ENCODE assay signal across 1 cellular context in genomic region chr19:583198-583967, GRCh38.
TF ChIP-seq lines count a peak whose summit lies in the region.

No MANE protein-coding gene starts in this region.

TF ChIP-seq in H1, 55 proteins besides CTCF, POLR2A, EP300 and RAD21:
- TF ChIP-seq SIX5 (IDR thresholded peaks at IDR 0.05; ENCODE audit: low read depth, low read length) = peak; percentile 9; the same call in 1 of the 2 replicates
- peak; percentile 33; the same call in 1 of the 2 replicates for TF ChIP-seq SP1 (IDR thresholded peaks at IDR 0.05; ENCODE audit: low read depth, low read length)
- TF ChIP-seq POLR2AphosphoS5 (IDR thresholded peaks at IDR 0.05; ENCODE audit: low read depth, low read length) = peak; percentile 77
- TF ChIP-seq JUND (IDR thresholded peaks at IDR 0.05; ENCODE audit: low read length) = no peak
